20 cellular contexts compared by ENCODE assay signal in the genomic region with DNA sequence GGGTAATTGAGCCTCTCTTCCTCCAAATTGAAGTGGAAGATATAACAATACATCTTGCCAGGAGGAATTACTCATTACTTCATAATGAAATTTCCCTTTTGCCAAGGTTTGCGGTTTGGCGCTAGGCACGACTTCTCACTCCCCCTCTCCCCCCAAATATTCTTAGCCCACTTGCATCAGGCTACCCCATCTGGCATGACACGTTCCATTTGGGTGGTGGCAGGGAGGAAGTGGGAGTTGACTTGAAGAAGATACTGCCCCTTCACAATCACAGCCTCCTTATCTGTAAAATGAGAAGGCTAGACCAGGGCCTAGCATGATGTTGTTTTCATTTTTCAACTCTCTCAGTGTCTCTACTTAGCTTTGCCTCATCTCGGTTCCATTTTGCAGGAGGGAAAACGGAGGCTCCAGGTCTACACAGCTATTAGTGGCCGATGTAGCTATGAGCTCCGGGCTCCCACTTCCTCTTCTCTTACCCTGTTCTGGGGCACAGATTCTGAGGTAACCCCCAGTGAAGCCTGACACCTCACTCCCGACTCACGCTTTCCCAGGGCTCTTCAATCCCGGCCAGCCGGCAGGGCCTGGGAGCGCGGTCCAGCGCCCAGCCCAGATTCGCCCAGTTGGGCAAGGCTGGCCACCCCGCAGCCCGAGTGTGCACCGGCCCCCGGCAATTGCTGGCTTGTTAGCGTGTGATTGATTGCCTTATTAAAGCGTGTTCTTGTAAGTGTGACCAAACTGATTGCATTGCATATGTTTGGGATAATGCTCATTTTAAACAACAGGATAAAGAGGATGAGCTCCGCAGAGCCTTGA. TPM values are rescaled to one million over a fixed set of nuclear protein-coding genes. Genes with fewer than 3 reads are reported as not detected.
A peak's percentile ranks its signal among the peaks of the same experiment; 100 is the strongest.
DNase-seq lines count a peak whose midpoint lies in the region; ATAC-seq lines count a peak whose summit lies in the region.
"Had no signal": no experiment of that assay in that cellular context is flagged by ENCODE, and none has a peak within 500 bp of the region (broad histone marks: within the 10 kb centered on the region; RNA-seq: fewer than 3 reads in every experiment).

No MANE protein-coding gene starts in this region.

- H3K27me3 Mint-ChIP-seq in IgD-negative memory B cell = peaks cover 78% of the 10 kb centered on the region
- H3K27me3 Mint-ChIP-seq in memory B cell = peaks cover 48% of the 10 kb centered on the region

- peaks cover 5 to 26% (median 15%) of the 10 kb centered on the region in 3 donors for H3K4me1 Mint-ChIP-seq in IgD-negative memory B cell
- peaks cover 23% of the 10 kb centered on the region for H3K4me1 Mint-ChIP-seq in memory B cell

- ATAC-seq in memory B cell (ENCODE audit: low read depth) (no peak), GM19397 (IDR thresholded peaks at IDR 0.05; ENCODE audit: unreplicated experiment) (no peak), GM18867 (IDR thresholded peaks at IDR 0.05; ENCODE audit: unreplicated experiment) (no peak), GM19455 (IDR thresholded peaks at IDR 0.05; ENCODE audit: unreplicated experiment) (no peak)
- ATAC-seq: body of pancreas; gastroesophageal sphincter; stimulated activated naive CD8-positive, alpha-beta T cell treated with anti-CD3 and anti-CD28 coated beads, Interleukin-15, Interleukin-2, amounts not matched to agents 100 U/mL and 50 U/mL, for 24 hours had no signal

- H3K4me3 Mint-ChIP-seq in IgD-negative memory B cell (peak overlapping the region; percentile 18 to 77 (median 69)), memory B cell (peak overlapping the region; percentile 6)
- H3K4me3 Mint-ChIP-seq: activated CD4-positive, alpha-beta memory T cell treated with anti-CD3 and anti-CD28 coated beads for 36 hours had no signal

- DNase-seq in AG20443 (ENCODE audit: low spot score) (peak; percentile 92), amniotic epithelial cell (ENCODE audit: low read depth) (peak; percentile 3), memory B cell (ENCODE audit: low spot score in 2 of 2) (peak in 1 of 2 donors; percentile 13), NCI-H1105 (lab: John Stamatoyannopoulos, UW) (no peak)
- DNase-seq: activated CD4-positive, alpha-beta memory T cell treated with anti-CD3 and anti-CD28 coated beads for 36 hours; activated gamma-delta T cell; body of pancreas; C1 segment of cervical spinal cord; DMS53; H7; NCI-H1105 treated with DMSO at 0.1 percent for 48 hours; NCI-H510A; stimulated activated CD4-positive, alpha-beta T cell treated with anti-CD3 and anti-CD28 coated beads, Interleukin-4, amount 100 ng/mL, for 4 hours; stimulated activated naive CD8-positive, alpha-beta T cell treated with anti-CD3 and anti-CD28 coated beads, Interleukin-15, Interleukin-2, amounts not matched to agents 100 U/mL and 50 U/mL, for 24 hours; T-helper 9 cell had no signal

- peaks cover 2% of the 10 kb centered on the region for H3K36me3 Mint-ChIP-seq in IgD-negative memory B cell
- H3K36me3 Mint-ChIP-seq in memory B cell = no peaks in the 10 kb centered on the region
- H3K36me3 Mint-ChIP-seq: activated CD4-positive, alpha-beta memory T cell treated with anti-CD3 and anti-CD28 coated beads for 36 hours had no signal

- H3K9me3 Mint-ChIP-seq in IgD-negative memory B cell (peaks cover 0 to 6% (median 2%) of the 10 kb centered on the region in 3 donors), memory B cell (no peaks in the 10 kb centered on the region)
- H3K9me3 Mint-ChIP-seq: activated CD4-positive, alpha-beta memory T cell treated with anti-CD3 and anti-CD28 coated beads for 36 hours had no signal

- H3K27ac Mint-ChIP-seq in IgD-negative memory B cell (peak overlapping the region in 2 of 3 donors; percentile 24 to 56), memory B cell (no peak overlapping the region)
- H3K27ac Mint-ChIP-seq: activated CD4-positive, alpha-beta memory T cell treated with anti-CD3 and anti-CD28 coated beads for 36 hours had no signal

RNA-seq across cellular contexts. Expression of gene EVX1, which starts 6.5 kb away (rescaled TPM):
- not detected for polyA plus RNA-seq in IgD-negative memory B cell

RNA-seq across cellular contexts. Expression of gene HOXA13, which starts 49.2 kb away (rescaled TPM):
- polyA plus RNA-seq in IgD-negative memory B cell = not detected
